Comparison of ENCODE assay signal across 26 cellular contexts in the genomic region with DNA sequence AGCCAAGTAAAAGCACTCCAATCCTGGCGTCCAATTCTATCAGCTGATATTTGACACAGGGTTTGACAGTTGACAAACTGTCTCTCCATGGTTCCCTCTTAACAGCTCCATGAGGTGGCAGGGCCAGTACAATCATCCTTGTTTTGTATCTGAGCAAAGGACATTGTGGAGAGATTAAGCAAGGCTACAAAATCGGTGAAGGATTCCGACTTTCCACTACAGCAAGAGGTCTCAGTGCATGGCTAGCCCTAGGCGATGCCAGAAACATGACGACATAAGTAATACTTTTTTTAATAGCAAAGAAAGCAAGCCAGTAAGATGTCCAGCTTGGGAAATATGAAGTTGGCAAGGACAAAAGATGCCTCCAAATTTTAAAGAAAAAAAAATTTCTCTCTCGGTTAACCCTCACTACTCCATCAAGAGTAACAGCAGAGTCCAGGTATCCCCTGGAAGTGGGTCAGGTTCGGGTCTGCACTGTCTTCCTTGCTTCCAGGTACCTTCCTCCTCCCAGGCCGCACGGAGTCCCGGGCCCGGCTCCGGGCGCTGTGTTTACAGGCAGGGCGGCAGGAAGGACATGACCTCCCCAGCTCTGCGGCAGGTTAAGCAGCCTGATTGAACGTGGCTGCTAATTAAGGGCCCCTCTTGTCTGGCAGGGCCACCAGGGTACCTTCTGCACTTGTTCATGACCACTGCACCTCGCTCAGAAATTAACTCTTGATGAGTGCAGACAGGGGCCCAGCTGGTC.
DNase-seq lines count a peak whose midpoint lies in the region; ATAC-seq and TF ChIP-seq lines count a peak whose summit lies in the region.
"Had no signal": no experiment of that assay in that cellular context is flagged by ENCODE, and none has a peak within 500 bp of the region (broad histone marks: within the 10 kb centered on the region; RNA-seq: fewer than 3 reads in every experiment).

No MANE protein-coding gene starts in this region.

- H3K9me3 ChIP-seq in right atrium auricular region (no peaks in the 10 kb centered on the region), mesenchymal stem cell (ENCODE audit: control insufficient read depth, low read length) (no peaks in the 10 kb centered on the region)
- H3K9me3 ChIP-seq: BLaER1, HAP-1, SJSA1 had no signal

- H3K27me3 ChIP-seq in right atrium auricular region (no peaks in the 10 kb centered on the region), mesenchymal stem cell (ENCODE audit: control insufficient read depth in 1 of 2, insufficient read depth in 1 of 2, low read length in 2 of 2) (no peaks in the 10 kb centered on the region)
- H3K27me3 ChIP-seq: BLaER1, SJSA1 had no signal

- H3K27ac ChIP-seq in right atrium auricular region (no peak overlapping the region), mesenchymal stem cell (ENCODE audit: low read length, poor library complexity, severe bottlenecking) (no peak overlapping the region)
- H3K27ac ChIP-seq: BLaER1, SJSA1 had no signal

- ATAC-seq in left ventricle myocardium superior = no peak
- no peak for ATAC-seq in HG02571 (IDR thresholded peaks at IDR 0.05; ENCODE audit: unreplicated experiment)
- ATAC-seq in GM18907 (IDR thresholded peaks at IDR 0.05; ENCODE audit: unreplicated experiment) = no peak
- ATAC-seq: PC-3 had no signal

- no peak overlapping the region for H2BK15ac ChIP-seq in mesenchymal stem cell (ENCODE audit: low read depth, poor library complexity, severe bottlenecking)

- peaks cover 18% of the 10 kb centered on the region for H3K79me1 ChIP-seq in mesenchymal stem cell (replicated peaks; ENCODE audit: low read length, poor library complexity, severe bottlenecking)

- H3K4ac ChIP-seq in mesenchymal stem cell (ENCODE audit: low read depth in 1 of 2, low read length in 2 of 2) = no peak overlapping the region

- H2AK5ac ChIP-seq in mesenchymal stem cell (ENCODE audit: low read length, severe bottlenecking) = peak overlapping the region; percentile 26

- no peak overlapping the region for H2BK5ac ChIP-seq in mesenchymal stem cell (ENCODE audit: low read depth, low read length, poor library complexity, severe bottlenecking)

- H3K14ac ChIP-seq in mesenchymal stem cell (ENCODE audit: low read length in 2 of 2) = no peak overlapping the region

- H3K4me3 ChIP-seq in right atrium auricular region (no peak overlapping the region), mesenchymal stem cell (ENCODE audit: insufficient read depth in 1 of 2, low read depth in 1 of 2, low read length in 2 of 2) (no peak overlapping the region), foreskin fibroblast (ENCODE audit: low read depth in 1 of 2, low read length in 2 of 2) (no peak overlapping the region)
- H3K4me3 ChIP-seq: BLaER1, HAP-1, K562, SJSA1 had no signal

- no peak overlapping the region for H3K9ac ChIP-seq in mesenchymal stem cell (ENCODE audit: low read length)
- H3K9ac ChIP-seq: BLaER1 had no signal

- no peak overlapping the region for H2BK12ac ChIP-seq in mesenchymal stem cell (ENCODE audit: low read length in 2 of 2)

- H3K36me3 ChIP-seq in right atrium auricular region (no peaks in the 10 kb centered on the region), mesenchymal stem cell (ENCODE audit: control insufficient read depth in 1 of 2, insufficient read depth in 2 of 2, low read depth in 1 of 2, low read length in 2 of 2) (no peaks in the 10 kb centered on the region)
- H3K36me3 ChIP-seq: BLaER1, HAP-1 had no signal

- no peak overlapping the region for H4K8ac ChIP-seq in mesenchymal stem cell (ENCODE audit: low read length)

- no peak overlapping the region for H2BK120ac ChIP-seq in mesenchymal stem cell (ENCODE audit: low read depth, low read length)

- WGBS in mesenchymal stem cell = 93% methylated on average over 17 of the region's 17 CpGs

- TF ChIP-seq CTCF in right atrium auricular region (IDR thresholded peaks at IDR 0.05) = no peak
- no peak for TF ChIP-seq CTCF in foreskin fibroblast (IDR thresholded peaks at IDR 0.05; ENCODE audit: low read depth, low read length)

- intact Hi-C loops in left ventricle myocardium superior (cut with micrococcal nuclease) = no loop called here

- no peak overlapping the region for H3K23ac ChIP-seq in mesenchymal stem cell (ENCODE audit: low read length in 2 of 2)

- H3K4me1 ChIP-seq in right atrium auricular region (no peaks in the 10 kb centered on the region), mesenchymal stem cell (ENCODE audit: control insufficient read depth, insufficient read depth, low read depth, low read length) (peaks cover 16% of the 10 kb centered on the region)
- H3K4me1 ChIP-seq: BLaER1, HAP-1 had no signal

- no peak overlapping the region for H2AFZ ChIP-seq in mesenchymal stem cell (ENCODE audit: low read depth, low read length)

- H3K4me2 ChIP-seq in mesenchymal stem cell (ENCODE audit: low read length, poor library complexity, severe bottlenecking) = no peak overlapping the region
- H3K4me2 ChIP-seq: BLaER1 had no signal

- no peak overlapping the region for H3K18ac ChIP-seq in mesenchymal stem cell (ENCODE audit: low read depth in 1 of 2, low read length in 2 of 2)

- DNase-seq in right atrium auricular region (ENCODE audit: low spot score) (peak; percentile 56), left ventricle myocardium superior (no peak), ecto neural progenitor cell (ENCODE audit: low spot score) (peak; percentile 17), mesenchymal stem cell (no peak), foreskin fibroblast (no peak)
- DNase-seq: CD4-positive, alpha-beta T cell; COR-L47; DMS53; GOT3; HFFc6; Kasumi-1; NCI-H1092 treated with DMSO at 0.1 percent for 48 hours; NCI-H1436; NCI-H187 treated with DMSO at 0.1 percent for 48 hours; NCI-H2171 treated with DMSO at 0.1 percent for 48 hours; NCI-H345; NCI-H524; NCI-H748 treated with DMSO at 0.1 percent for 48 hours; NK-92 treated with Interleukin-12 subunit alpha and Interleukin-12 subunit beta, amount 100 ng/mL, for 24 hours; PC-3 had no signal

- H4K91ac ChIP-seq in mesenchymal stem cell (ENCODE audit: low read length) = no peak overlapping the region

Comparison
In these comparisons a context has a peak if more than half of its experiments do, and no peak if none do; other contexts are left out.
1. DNase-seq: peak in right atrium auricular region (single experiment) and ecto neural progenitor cell (single experiment); none in left ventricle myocardium superior (single experiment), mesenchymal stem cell (single experiment) and foreskin fibroblast (0 of 2).